ENCODE assay signal across 9 cellular contexts in the genomic region with DNA sequence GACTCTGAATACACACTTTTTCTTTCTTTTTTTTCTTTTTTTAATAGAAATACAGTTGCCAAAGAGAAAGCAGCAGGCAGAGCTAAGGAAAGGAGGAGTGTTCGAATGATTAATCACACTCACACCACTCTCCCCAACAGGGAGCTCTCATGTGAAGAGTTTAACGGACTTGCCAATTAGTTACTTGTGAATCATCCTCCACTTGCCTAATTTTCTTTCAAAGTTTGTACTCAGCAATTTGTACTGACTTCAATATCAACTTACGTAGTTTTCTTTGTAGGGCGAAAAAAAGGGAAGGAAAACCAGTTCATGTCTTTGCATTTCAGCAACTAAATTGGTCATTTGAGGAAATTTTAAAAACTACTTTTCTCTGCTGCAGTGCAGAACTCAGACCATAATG.
DNase-seq lines count a peak whose midpoint lies in the region; ATAC-seq lines count a peak whose summit lies in the region.
"Had no signal": no experiment of that assay in that cellular context is flagged by ENCODE, and none has a peak within 500 bp of the region (broad histone marks: within the 10 kb centered on the region; RNA-seq: fewer than 3 reads in every experiment).

No MANE protein-coding gene starts in this region.

- H3K9me3 Mint-ChIP-seq in activated naive CD8-positive, alpha-beta T cell treated with anti-CD3 and anti-CD28 coated beads for 36 hours: peaks cover 5% of the 10 kb centered on the region
- peaks cover 5% of the 10 kb centered on the region for H3K9me3 Mint-ChIP-seq in memory B cell

- H3K4me3 Mint-ChIP-seq in activated naive CD8-positive, alpha-beta T cell treated with anti-CD3 and anti-CD28 coated beads for 36 hours: peak overlapping the region; percentile 29
- H3K4me3 Mint-ChIP-seq in memory B cell: peak overlapping the region; percentile 83

- ATAC-seq in HG02885 (IDR thresholded peaks at IDR 0.05; ENCODE audit: poor library complexity, unreplicated experiment) (peak; percentile 16), memory B cell (ENCODE audit: low read depth) (peak; percentile 45), HG02642 (IDR thresholded peaks at IDR 0.05; ENCODE audit: poor library complexity, unreplicated experiment) (no peak)
- ATAC-seq: HCT116 had no signal

- peaks cover 71% of the 10 kb centered on the region for H3K4me1 Mint-ChIP-seq in activated naive CD8-positive, alpha-beta T cell treated with anti-CD3 and anti-CD28 coated beads for 36 hours
- peaks cover 53% of the 10 kb centered on the region for H3K4me1 Mint-ChIP-seq in memory B cell

- DNase-seq in Caki2 (ENCODE audit: low read depth) (peak; percentile 81), memory B cell (ENCODE audit: low spot score in 2 of 2) (peak in 1 of 2 donors; percentile 46), D341Med (ENCODE audit: low spot score) (no peak), iPS-NIHi7 (ENCODE audit: extremely low spot score) (no peak)
- DNase-seq in activated naive CD8-positive, alpha-beta T cell treated with anti-CD3 and anti-CD28 coated beads for 36 hours: no peak
- no peak for DNase-seq in stimulated activated CD4-positive, alpha-beta T cell treated with anti-CD3 and anti-CD28 coated beads, Interleukin-2, amount 100 ng/mL, for 24 hours

- in situ Hi-C loops in Caki2 (cut with HindIII; ENCODE audit: low pct_unique_long_range_greater_than_20kb, low sequenced_read_pairs): no loop called here

- peak overlapping the region; percentile 83 for H3K27ac Mint-ChIP-seq in activated naive CD8-positive, alpha-beta T cell treated with anti-CD3 and anti-CD28 coated beads for 36 hours
- H3K27ac Mint-ChIP-seq in memory B cell: peak overlapping the region; percentile 91

- no peaks in the 10 kb centered on the region for H3K27me3 Mint-ChIP-seq in activated naive CD8-positive, alpha-beta T cell treated with anti-CD3 and anti-CD28 coated beads for 36 hours
- no peaks in the 10 kb centered on the region for H3K27me3 Mint-ChIP-seq in memory B cell

- H3K36me3 Mint-ChIP-seq in activated naive CD8-positive, alpha-beta T cell treated with anti-CD3 and anti-CD28 coated beads for 36 hours: peaks cover 63% of the 10 kb centered on the region
- H3K36me3 Mint-ChIP-seq in memory B cell: peaks cover 22% of the 10 kb centered on the region
